ENCODE assay signal across 14 cellular contexts in the genomic region with DNA sequence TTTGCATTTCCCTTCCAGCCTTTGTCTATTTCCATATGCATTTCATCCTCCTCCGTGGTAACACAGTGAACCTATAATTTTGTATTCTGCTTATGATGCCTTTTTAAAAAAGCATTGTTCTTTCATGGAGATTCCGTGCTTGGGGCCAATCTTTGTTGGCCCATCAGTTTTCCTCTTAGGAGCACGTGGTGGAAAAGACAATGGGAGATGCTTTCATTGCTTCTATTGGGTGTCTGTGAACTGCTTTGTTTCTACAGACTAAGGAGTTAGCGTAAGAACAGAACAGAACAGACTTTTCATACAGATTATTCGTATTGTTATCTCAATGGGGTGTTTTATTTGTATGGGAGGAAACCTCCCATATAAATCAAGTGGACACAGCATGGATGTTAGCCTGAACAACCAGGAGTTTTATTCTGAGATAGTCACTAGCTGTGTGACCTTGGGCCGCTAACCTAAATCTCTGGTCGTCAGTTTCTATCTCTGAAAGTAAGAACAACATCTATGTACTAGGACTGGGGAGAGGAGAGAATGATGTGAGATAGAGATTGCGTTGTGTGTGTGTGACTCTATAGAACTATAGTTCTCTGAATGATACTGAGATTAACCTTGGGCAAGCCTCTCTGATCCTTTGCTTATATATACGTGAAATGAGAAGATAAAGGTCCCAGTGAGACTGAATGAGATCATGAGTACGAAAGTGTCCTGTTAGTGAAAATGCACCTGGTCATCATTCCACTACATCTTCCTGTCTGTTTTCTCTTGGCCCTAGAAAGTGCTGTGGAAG. TPM values are rescaled to one million over a fixed set of nuclear protein-coding genes. Genes with fewer than 3 reads are reported as not detected.
A peak's percentile ranks its signal among the peaks of the same experiment; 100 is the strongest.
DNase-seq lines count a peak whose midpoint lies in the region; ATAC-seq and TF ChIP-seq lines count a peak whose summit lies in the region.
"Had no signal": no experiment of that assay in that cellular context is flagged by ENCODE, and none has a peak within 500 bp of the region (broad histone marks: within the 10 kb centered on the region; RNA-seq: fewer than 3 reads in every experiment).

No MANE protein-coding gene starts in this region.

- WGBS in SK-N-SH (ENCODE audit: low lambda C conversion rate) = 96% methylated on average over 10 of the region's 10 CpGs

- H3K27me3 ChIP-seq in BLaER1 (no peaks in the 10 kb centered on the region), SK-N-SH (ENCODE audit: insufficient read depth) (no peaks in the 10 kb centered on the region)
- H3K27me3 ChIP-seq: breast epithelium, upper lobe of left lung had no signal

- H3K4me1 ChIP-seq in BLaER1 (peaks cover 81% of the 10 kb centered on the region), SK-N-SH (ENCODE audit: control insufficient read depth in 1 of 2, insufficient read depth in 2 of 2, low read depth in 1 of 2, low read length in 1 of 2) (peaks cover 11 to 40% of the 10 kb centered on the region in 2 experiments; a peak in 3 of 4 replicates)
- H3K4me1 ChIP-seq: breast epithelium, upper lobe of left lung had no signal

- H3K36me3 ChIP-seq in BLaER1 = no peaks in the 10 kb centered on the region
- no peaks in the 10 kb centered on the region for H3K36me3 ChIP-seq in SK-N-SH (replicated peaks in 1 of 2; ENCODE audit: control insufficient read depth in 1 of 2, insufficient read depth in 2 of 2, low read length in 1 of 2)
- H3K36me3 ChIP-seq: breast epithelium, upper lobe of left lung had no signal

- H3K9me3 ChIP-seq in BLaER1 (peaks cover 7% of the 10 kb centered on the region; the same call in 1 of the 2 replicates), T-helper 17 cell (ENCODE audit: control insufficient read depth, low read length, poor library complexity, severe bottlenecking) (no peaks in the 10 kb centered on the region), SK-N-SH (no peaks in the 10 kb centered on the region)
- H3K9me3 ChIP-seq: breast epithelium, psoas muscle, upper lobe of left lung had no signal

- POLR2A ChIA-PET in SK-N-SH (lab: Yijun Ruan, JAX) = no interaction called here

- DNase-seq in GM13977 (ENCODE audit: low spot score) (peak; percentile 48), T-helper 17 cell (no peak), hippocampal formation (lab: John Stamatoyannopoulos, UW) (peak; percentile 33 to 88), OCI-M1 (lab: John Stamatoyannopoulos, UW) (no peak), iPS-NIHi11 (ENCODE audit: low spot score) (no peak), SK-N-SH (no peak)
- DNase-seq: NCI-H1048, psoas muscle, upper lobe of left lung had no signal

- peak overlapping the region; percentile 59 for H3K27ac Mint-ChIP-seq in T-helper 17 cell
- H3K27ac Mint-ChIP-seq: stimulated activated naive CD8-positive, alpha-beta T cell treated with anti-CD3 and anti-CD28 coated beads, Interleukin-15, Interleukin-2, amounts not matched to agents 100 ng/mL and 50 ng/mL, for 24 hours had no signal

- no peaks in the 10 kb centered on the region for H3K27me3 Mint-ChIP-seq in T-helper 17 cell
- H3K27me3 Mint-ChIP-seq: stimulated activated naive CD8-positive, alpha-beta T cell treated with anti-CD3 and anti-CD28 coated beads, Interleukin-15, Interleukin-2, amounts not matched to agents 100 ng/mL and 50 ng/mL, for 24 hours had no signal

- H3K4me2 ChIP-seq in BLaER1 = peak overlapping the region; percentile 72
- H3K4me2 ChIP-seq in SK-N-SH = no peak overlapping the region

- H3F3A ChIP-seq in SK-N-SH (replicated peaks; ENCODE audit: insufficient read depth) = peaks cover 30% of the 10 kb centered on the region

- no peak for TF ChIP-seq RAD21 in SK-N-SH (IDR thresholded peaks at IDR 0.05; ENCODE audit: low read length)

- no peak for TF ChIP-seq CTCF in GM13977 (IDR thresholded peaks at IDR 0.05; ENCODE audit: extremely low read depth, insufficient read depth, missing control alignments)
- TF ChIP-seq CTCF in SK-N-SH (IDR thresholded peaks at IDR 0.05) = no peak

- ATAC-seq in T-helper 17 cell = no peak
- ATAC-seq in HG03175 (IDR thresholded peaks at IDR 0.05; ENCODE audit: unreplicated experiment) = no peak
- ATAC-seq: psoas muscle had no signal

- H3K4me3 Mint-ChIP-seq in T-helper 17 cell = no peak overlapping the region
- H3K4me3 Mint-ChIP-seq: stimulated activated naive CD8-positive, alpha-beta T cell treated with anti-CD3 and anti-CD28 coated beads, Interleukin-15, Interleukin-2, amounts not matched to agents 100 ng/mL and 50 ng/mL, for 24 hours had no signal

- H3K27ac ChIP-seq in BLaER1 (peak overlapping the region; percentile 70), SK-N-SH (ENCODE audit: low read depth in 2 of 2, low read length in 1 of 2) (no peak overlapping the region)
- H3K27ac ChIP-seq: breast epithelium, psoas muscle, skin epidermis, upper lobe of left lung had no signal

- H3K36me3 Mint-ChIP-seq in T-helper 17 cell (ENCODE audit: low read depth) = no peaks in the 10 kb centered on the region

- H3K9ac ChIP-seq in BLaER1 (peak overlapping the region; percentile 47; the same call in 1 of the 2 replicates), SK-N-SH (no peak overlapping the region)

- H3K4me3 ChIP-seq in BLaER1 (no peak overlapping the region), SK-N-SH (ENCODE audit: low read depth in 2 of 2, low read length in 1 of 2) (no peak overlapping the region)
- H3K4me3 ChIP-seq: breast epithelium, psoas muscle, skin epidermis, upper lobe of left lung had no signal

- H4K20me1 ChIP-seq in BLaER1 (no peaks in the 10 kb centered on the region), SK-N-SH (ENCODE audit: insufficient read depth) (no peaks in the 10 kb centered on the region)

- no peaks in the 10 kb centered on the region for H3K79me2 ChIP-seq in SK-N-SH (ENCODE audit: insufficient read depth)

- no peak overlapping the region for H2AFZ ChIP-seq in SK-N-SH (ENCODE audit: low read depth)

- no peaks in the 10 kb centered on the region for H3K9me2 ChIP-seq in SK-N-SH

- in situ Hi-C loops in GM13977 (cut with MboI; ENCODE audit: low pct_unique_long_range_greater_than_20kb, low sequenced_read_pairs, unreplicated experiment) = no loop called here

- peaks cover 37% of the 10 kb centered on the region for H3K4me1 Mint-ChIP-seq in T-helper 17 cell

- no peak for TF ChIP-seq EP300 in SK-N-SH (IDR thresholded peaks at IDR 0.05; ENCODE audit: borderline replicate concordance in 1 of 2, low read depth in 1 of 2, low read length in 1 of 2)

- CTCF ChIA-PET in SK-N-SH (lab: Yijun Ruan, JAX) = no interaction called here

TF ChIP-seq in SK-N-SH, 30 proteins besides CTCF, POLR2A, EP300 and RAD21:
- TF ChIP-seq, protein P1, sequence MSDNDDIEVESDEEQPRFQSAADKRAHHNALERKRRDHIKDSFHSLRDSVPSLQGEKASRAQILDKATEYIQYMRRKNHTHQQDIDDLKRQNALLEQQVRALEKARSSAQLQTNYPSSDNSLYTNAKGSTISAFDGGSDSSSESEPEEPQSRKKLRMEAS (IDR thresholded peaks at IDR 0.05; ENCODE audit: low read depth) = no peak
- TF ChIP-seq SMC3 (IDR thresholded peaks at IDR 0.05; ENCODE audit: low read depth, low read length) (no peak), FOXM1 (IDR thresholded peaks at IDR 0.05; ENCODE audit: low read depth) (no peak), TAF1 (IDR thresholded peaks at IDR 0.05; ENCODE audit: borderline replicate concordance, low read depth, low read length) (no peak), PBX3 (IDR thresholded peaks at IDR 0.05) (no peak), RFX5 (IDR thresholded peaks at IDR 0.05; ENCODE audit: low read length) (no peak), NFIC (IDR thresholded peaks at IDR 0.05; ENCODE audit: borderline replicate concordance) (no peak), CHD2 (IDR thresholded peaks at IDR 0.05; ENCODE audit: low read length, partially characterized antibody) (no peak), EZH2phosphoT487 (IDR thresholded peaks at IDR 0.05; ENCODE audit: borderline replicate concordance, low read depth) (no peak)

RNA-seq across cellular contexts. Expression of gene YWHAQ, which starts 22.9 kb away (rescaled TPM):
- total RNA-seq in T-helper 17 cell = 100 to 1,000 TPM; 176 to 189 TPM
- polyA plus RNA-seq in SK-N-SH (2012; rRNA removed) = 235 and 240 TPM in 2 replicates
- polyA plus RNA-seq in SK-N-SH (2012; cell fraction: cytosol; rRNA removed) = 327 and 349 TPM in 2 replicates
- polyA plus RNA-seq in SK-N-SH (2012; cell fraction: nucleus; rRNA removed) = 114 and 122 TPM in 2 replicates

Comparison
In these comparisons a context has a peak if more than half of its experiments do, and no peak if none do; other contexts are left out.
1. DNase-seq: peak in GM13977 (single experiment) and hippocampal formation (2 of 2); none in T-helper 17 cell (0 of 3), OCI-M1 (single experiment), iPS-NIHi11 (single experiment) and SK-N-SH (single experiment).